8 cellular contexts compared by ENCODE assay signal in genomic region chr12:81610955-81611889, GRCh38.
DNase-seq lines count a peak whose midpoint lies in the region; ATAC-seq and TF ChIP-seq lines count a peak whose summit lies in the region.

No MANE protein-coding gene starts in this region.

- H3K4me3 ChIP-seq in epithelial cell of proximal tubule (ENCODE audit: low read depth, low read length) = no peak overlapping the region

- no peaks in the 10 kb centered on the region for H3K4me1 Mint-ChIP-seq in T-helper 2 cell treated with Interferon-gamma antibody and Interleukin-4, amounts not matched to agents 5 μg/mL and 100 μg/mL, for 36 hours (ENCODE audit: low read depth)

- H3K4me3 Mint-ChIP-seq in T-helper 2 cell treated with Interferon-gamma antibody and Interleukin-4, amounts not matched to agents 5 μg/mL and 100 μg/mL, for 36 hours = no peak overlapping the region

- H3K36me3 Mint-ChIP-seq in T-helper 2 cell treated with Interferon-gamma antibody and Interleukin-4, amounts not matched to agents 5 μg/mL and 100 μg/mL, for 36 hours (ENCODE audit: low read depth) = no peaks in the 10 kb centered on the region

- TF ChIP-seq CTCF in epithelial cell of proximal tubule (conservative IDR thresholded peaks at IDR 0.05; ENCODE audit: low read depth, low read length) = peak; percentile 60

- H3K9me3 Mint-ChIP-seq in T-helper 2 cell treated with Interferon-gamma antibody and Interleukin-4, amounts not matched to agents 5 μg/mL and 100 μg/mL, for 36 hours = no peaks in the 10 kb centered on the region

- no peak overlapping the region for H3K27ac Mint-ChIP-seq in T-helper 2 cell treated with Interferon-gamma antibody and Interleukin-4, amounts not matched to agents 5 μg/mL and 100 μg/mL, for 36 hours

- ATAC-seq in GM19463 (IDR thresholded peaks at IDR 0.05; ENCODE audit: unreplicated experiment) (peak; percentile 78), GM21423 (IDR thresholded peaks at IDR 0.05; ENCODE audit: unreplicated experiment) (no peak)

- H3K27me3 Mint-ChIP-seq in T-helper 2 cell treated with Interferon-gamma antibody and Interleukin-4, amounts not matched to agents 5 μg/mL and 100 μg/mL, for 36 hours (ENCODE audit: low read depth) = no peaks in the 10 kb centered on the region

- DNase-seq in DMS53 treated with DMSO at 0.1 percent for 48 hours (lab: John Stamatoyannopoulos, UW; ENCODE audit: unreplicated experiment) (peak; percentile 90), M059J (ENCODE audit: low read depth) (peak; percentile 3), epithelial cell of proximal tubule (ENCODE audit: low read depth) (no peak), AG08395 (ENCODE audit: low spot score) (no peak)
- DNase-seq in T-helper 2 cell treated with Interferon-gamma antibody and Interleukin-4, amounts not matched to agents 5 μg/mL and 100 μg/mL, for 36 hours (ENCODE audit: low spot score) = no peak
- no peak for DNase-seq in stimulated activated CD4-positive, alpha-beta T cell treated with anti-CD3 and anti-CD28 coated beads, Interleukin-4, amount 100 ng/mL, for 1 hour

Comparison
In these comparisons a context has a peak if more than half of its experiments do, and no peak if none do; other contexts are left out.
1. DNase-seq: peak in DMS53 treated with DMSO at 0.1 percent for 48 hours (single experiment) and M059J (single experiment); none in epithelial cell of proximal tubule (single experiment), T-helper 2 cell treated with Interferon-gamma antibody and Interleukin-4, amounts not matched to agents 5 μg/mL and 100 μg/mL, for 36 hours (single experiment), AG08395 (single experiment) and stimulated activated CD4-positive, alpha-beta T cell treated with anti-CD3 and anti-CD28 coated beads, Interleukin-4, amount 100 ng/mL, for 1 hour (single experiment).